Comparison of ENCODE assay signal across 8 cellular contexts in genomic region chr1:246117066-246117791, GRCh38.
A peak's percentile ranks its signal among the peaks of the same experiment; 100 is the strongest.
DNase-seq lines count a peak whose midpoint lies in the region; ATAC-seq, FAIRE-seq and TF ChIP-seq lines count a peak whose summit lies in the region.

No MANE protein-coding gene starts in this region.

- no peaks in the 10 kb centered on the region for H3K36me3 Mint-ChIP-seq in Caco-2 (ENCODE audit: insufficient read depth, unreplicated experiment)
- no peaks in the 10 kb centered on the region for H3K36me3 Mint-ChIP-seq in natural killer cell treated with Interleukin-12 subunit alpha and Interleukin-12 subunit beta and Interleukin-15 and Interleukin-18, amount 100 ng/mL, for 72 hours

- H3K4me1 Mint-ChIP-seq in Caco-2 (ENCODE audit: low read depth, unreplicated experiment): peaks cover 24% of the 10 kb centered on the region
- peaks cover 6 to 12% of the 10 kb centered on the region in 2 donors for H3K4me1 Mint-ChIP-seq in natural killer cell treated with Interleukin-12 subunit alpha and Interleukin-12 subunit beta and Interleukin-15 and Interleukin-18, amount 100 ng/mL, for 72 hours (ENCODE audit: low read depth in 2 of 2)

- no peaks in the 10 kb centered on the region for H3K79me2 ChIP-seq in endothelial cell of umbilical vein (ENCODE audit: control insufficient read depth, insufficient read depth, low read length)

- CTCF ChIA-PET in Caco-2 (lab: Charles Lee) (no interaction called here), endothelial cell of umbilical vein (lab: Charles Lee) (interaction anchor here (1.3 to 2.3 kb wide), 3 partner anchors 10 to 964 kb away, joined by 3 to 8 read pairs (median 3); no protein-coding TSS in a partner anchor)

- peak; percentile 44 for FAIRE-seq in endothelial cell of umbilical vein (lab: Jason Lieb, UNC)

- DNase-seq in Caco-2 (peak; percentile 36 to 49), GM19240 (ENCODE audit: insufficient read length, low spot score) (peak; percentile 4), NCI-H460 (ENCODE audit: extremely low read depth, low read depth) (peak; percentile 48), endothelial cell of umbilical vein (ENCODE audit: low read depth, low spot score) (peak; percentile 70), omental fat pad (ENCODE audit: low spot score) (no peak)
- DNase-seq in activated CD4-positive, alpha-beta T cell treated with anti-CD3 and anti-CD28 coated beads for 48 hours: peak; percentile 28
- DNase-seq in natural killer cell treated with Interleukin-12 subunit alpha and Interleukin-12 subunit beta and Interleukin-15 and Interleukin-18, amount 100 ng/mL, for 72 hours (ENCODE audit: low spot score): no peak

- BruUV-seq in Caco-2 (replicated peaks; lab: Mats Ljungman, UMichigan) (no TSS peak), endothelial cell of umbilical vein (replicated peaks; lab: Mats Ljungman, UMichigan) (no TSS peak)

- no peaks in the 10 kb centered on the region for H3K27me3 Mint-ChIP-seq in Caco-2 (ENCODE audit: insufficient read depth, unreplicated experiment)
- H3K27me3 Mint-ChIP-seq in natural killer cell treated with Interleukin-12 subunit alpha and Interleukin-12 subunit beta and Interleukin-15 and Interleukin-18, amount 100 ng/mL, for 72 hours: no peaks in the 10 kb centered on the region

- no peak overlapping the region for H3K4me2 ChIP-seq in endothelial cell of umbilical vein (ENCODE audit: insufficient read depth, low read length)

- intact Hi-C loops in Caco-2 (cut with micrococcal nuclease; ENCODE audit: unreplicated experiment): loop anchor here (1.0 to 10.0 kb wide), 3 partner anchors 105 to 964 kb away; no protein-coding TSS in a partner anchor
- intact Hi-C loops in endothelial cell of umbilical vein (cut with micrococcal nuclease): loop anchor here (1.0 to 5.0 kb wide), 4 partner anchors 9 to 964 kb away; no protein-coding TSS in a partner anchor

- H3K27ac Mint-ChIP-seq in Caco-2 (ENCODE audit: unreplicated experiment): no peak overlapping the region
- no peak overlapping the region for H3K27ac Mint-ChIP-seq in natural killer cell treated with Interleukin-12 subunit alpha and Interleukin-12 subunit beta and Interleukin-15 and Interleukin-18, amount 100 ng/mL, for 72 hours

- H3K27ac ChIP-seq in endothelial cell of umbilical vein (ENCODE audit: insufficient read depth, low read depth, low read length): no peak overlapping the region

- dilution Hi-C loops in endothelial cell of umbilical vein (cut with MboI; ENCODE audit: extremely low pct_ligation_motif_present, low sequenced_read_pairs): no loop called here

- ATAC-seq in HG03139 (IDR thresholded peaks at IDR 0.05; ENCODE audit: unreplicated experiment): peak; percentile 92
- peak; percentile 57 to 72 for ATAC-seq in natural killer cell treated with Interleukin-12 subunit alpha and Interleukin-12 subunit beta and Interleukin-15 and Interleukin-18, amount 100 ng/mL, for 72 hours
- no peak for ATAC-seq in omental fat pad (ENCODE audit: low FRiP score)

- H3K9me3 ChIP-seq in Caco-2: no peaks in the 10 kb centered on the region
- H3K9me3 ChIP-seq in endothelial cell of umbilical vein (replicated peaks; ENCODE audit: control insufficient read depth, insufficient read depth, low read length): no peaks in the 10 kb centered on the region

- H3K9me1 ChIP-seq in endothelial cell of umbilical vein (replicated peaks; ENCODE audit: control insufficient read depth, extremely low read depth, insufficient read depth, low read length): no peaks in the 10 kb centered on the region

- POLR2A ChIA-PET in Caco-2 (lab: Charles Lee): no interaction called here
- POLR2A ChIA-PET in endothelial cell of umbilical vein (lab: Charles Lee): no interaction called here

- H3K36me3 ChIP-seq in Caco-2 (ENCODE audit: control insufficient read depth, insufficient read depth, low read length) (no peaks in the 10 kb centered on the region), endothelial cell of umbilical vein (ENCODE audit: control insufficient read depth in 2 of 2, extremely low read depth in 1 of 2, insufficient read depth in 2 of 2, low read length in 2 of 2) (no peaks in the 10 kb centered on the region)

- H3K27me3 ChIP-seq in Caco-2 (replicated peaks; ENCODE audit: control insufficient read depth, insufficient read depth, low read length): no peaks in the 10 kb centered on the region
- H3K27me3 ChIP-seq in endothelial cell of umbilical vein (ENCODE audit: control insufficient read depth in 2 of 2, insufficient read depth in 2 of 2, low read length in 2 of 2): no peaks in the 10 kb centered on the region

- no peaks in the 10 kb centered on the region for H4K20me1 ChIP-seq in endothelial cell of umbilical vein (replicated peaks; ENCODE audit: control insufficient read depth, extremely low read depth, insufficient read depth, low read length)

- TF ChIP-seq CTCF in Caco-2 (IDR thresholded peaks at IDR 0.05; ENCODE audit: insufficient read depth in 1 of 2, low read depth in 1 of 2, low read length in 1 of 2, severe bottlenecking in 1 of 2, unreplicated experiment in 1 of 2) (peak; percentile 32 to 62), endothelial cell of umbilical vein (IDR thresholded peaks at IDR 0.05; ENCODE audit: extremely low read depth in 1 of 2, insufficient read depth in 1 of 2, low read depth in 1 of 2, low read length in 2 of 2) (peak; percentile 17 to 46), omental fat pad (IDR thresholded peaks at IDR 0.05) (no peak)

- H3K4me3 ChIP-seq in Caco-2 (ENCODE audit: low read depth, low read length) (no peak overlapping the region), endothelial cell of umbilical vein (replicated peaks in 1 of 3; ENCODE audit: insufficient read depth in 1 of 3, low read depth in 1 of 3, low read length in 3 of 3) (no peak overlapping the region)

- H3K9ac ChIP-seq in endothelial cell of umbilical vein (replicated peaks; ENCODE audit: extremely low read depth, insufficient read depth, low read length): no peak overlapping the region

- no peak overlapping the region for H3K4me3 Mint-ChIP-seq in Caco-2 (ENCODE audit: unreplicated experiment)
- peak overlapping the region; percentile 48 for H3K4me3 Mint-ChIP-seq in natural killer cell treated with Interleukin-12 subunit alpha and Interleukin-12 subunit beta and Interleukin-15 and Interleukin-18, amount 100 ng/mL, for 72 hours

- no peaks in the 10 kb centered on the region for H3K9me3 Mint-ChIP-seq in Caco-2 (ENCODE audit: unreplicated experiment)
- H3K9me3 Mint-ChIP-seq in natural killer cell treated with Interleukin-12 subunit alpha and Interleukin-12 subunit beta and Interleukin-15 and Interleukin-18, amount 100 ng/mL, for 72 hours: no peaks in the 10 kb centered on the region

- no peak for TF ChIP-seq POLR2A in endothelial cell of umbilical vein (IDR thresholded peaks at IDR 0.05; ENCODE audit: low read depth, low read length)

- H2AFZ ChIP-seq in endothelial cell of umbilical vein (ENCODE audit: low read depth, low read length): no peak overlapping the region

- H3K4me1 ChIP-seq in Caco-2 (peaks cover 15% of the 10 kb centered on the region), endothelial cell of umbilical vein (ENCODE audit: control insufficient read depth, extremely low read depth, insufficient read depth, low read length) (peaks cover 7% of the 10 kb centered on the region)

TF ChIP-seq in endothelial cell of umbilical vein, 7 proteins besides CTCF, POLR2A, EP300 and RAD21:
- no peak for TF ChIP-seq EZH2 (IDR thresholded peaks at IDR 0.05; ENCODE audit: borderline replicate concordance, low read depth, low read length, severe bottlenecking)
- TF ChIP-seq FOS (IDR thresholded peaks at IDR 0.05; ENCODE audit: borderline replicate concordance, insufficient read depth, low read length): no peak
- no peak for TF ChIP-seq JUN (IDR thresholded peaks at IDR 0.05; ENCODE audit: borderline replicate concordance, insufficient read depth, insufficient read length, low read depth)
- no peak for TF ChIP-seq GATA2 (IDR thresholded peaks at IDR 0.05; ENCODE audit: insufficient read depth, insufficient read length, low read depth, low read length)
- TF ChIP-seq MYC (IDR thresholded peaks at IDR 0.05; ENCODE audit: low read depth, low read length): no peak
- TF ChIP-seq, protein P1, sequence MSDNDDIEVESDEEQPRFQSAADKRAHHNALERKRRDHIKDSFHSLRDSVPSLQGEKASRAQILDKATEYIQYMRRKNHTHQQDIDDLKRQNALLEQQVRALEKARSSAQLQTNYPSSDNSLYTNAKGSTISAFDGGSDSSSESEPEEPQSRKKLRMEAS (IDR thresholded peaks at IDR 0.05; ENCODE audit: insufficient read depth, insufficient read length): no peak
- TF ChIP-seq POLR2AphosphoS5 (IDR thresholded peaks at IDR 0.05; ENCODE audit: insufficient read depth, low read depth, low read length): no peak

Comparison
In these comparisons a context has a peak if more than half of its experiments do, and no peak if none do; other contexts are left out.
1. DNase-seq: peak in Caco-2 (2 of 2), GM19240 (single experiment), NCI-H460 (single experiment), activated CD4-positive, alpha-beta T cell treated with anti-CD3 and anti-CD28 coated beads for 48 hours (single experiment) and endothelial cell of umbilical vein (single experiment); none in natural killer cell treated with Interleukin-12 subunit alpha and Interleukin-12 subunit beta and Interleukin-15 and Interleukin-18, amount 100 ng/mL, for 72 hours (single experiment) and omental fat pad (single experiment).
2. CTCF ChIP-seq: peak in Caco-2 (2 of 2) and endothelial cell of umbilical vein (2 of 2); none in omental fat pad (0 of 3).